8 cellular contexts compared by ENCODE assay signal in the genomic region with DNA sequence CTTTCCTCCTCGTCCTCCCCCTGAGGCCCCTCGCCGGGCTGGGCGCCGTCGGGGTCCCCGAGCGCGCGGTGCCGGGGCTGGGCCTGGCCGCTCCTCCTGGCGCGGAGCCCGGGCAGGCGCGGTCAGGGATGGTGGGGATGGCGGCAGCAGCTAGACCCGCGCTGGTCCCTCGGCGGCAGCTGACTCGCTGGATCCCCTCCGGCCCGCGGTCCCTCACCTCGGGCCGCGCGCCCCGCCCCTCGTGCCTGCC. TPM values are rescaled to one million over a fixed set of nuclear protein-coding genes. Genes with fewer than 3 reads are reported as not detected.
DNase-seq lines count a peak whose midpoint lies in the region; FAIRE-seq and TF ChIP-seq lines count a peak whose summit lies in the region.

A gene with protein sequence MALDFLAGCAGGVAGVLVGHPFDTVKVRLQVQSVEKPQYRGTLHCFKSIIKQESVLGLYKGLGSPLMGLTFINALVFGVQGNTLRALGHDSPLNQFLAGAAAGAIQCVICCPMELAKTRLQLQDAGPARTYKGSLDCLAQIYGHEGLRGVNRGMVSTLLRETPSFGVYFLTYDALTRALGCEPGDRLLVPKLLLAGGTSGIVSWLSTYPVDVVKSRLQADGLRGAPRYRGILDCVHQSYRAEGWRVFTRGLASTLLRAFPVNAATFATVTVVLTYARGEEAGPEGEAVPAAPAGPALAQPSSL (minus strand): TSS at position 189 of the 250 bp plus-strand sequence. CDS start 212 bp downstream, outside the sequence.

- CTCF ChIA-PET in activated naive CD4-positive, alpha-beta T cell treated with anti-CD3 and anti-CD28 coated beads for 36 hours (lab: Charles Lee) = no interaction called here

- H3K4me2 ChIP-seq in mesenchymal stem cell (ENCODE audit: low read length, poor library complexity, severe bottlenecking) = peak within 1 kb of the TSS; percentile 86

- H4K8ac ChIP-seq in mesenchymal stem cell (ENCODE audit: low read length) = peak within 1 kb of the TSS; percentile 82

- TF ChIP-seq CTCF in chondrocyte (IDR thresholded peaks at IDR 0.05) = no peak

- peak within 1 kb of the TSS; percentile 36 for H3K27ac Mint-ChIP-seq in activated naive CD4-positive, alpha-beta T cell treated with anti-CD3 and anti-CD28 coated beads for 36 hours
- H3K27ac Mint-ChIP-seq in chondrocyte (ENCODE audit: unreplicated experiment) = peak within 1 kb of the TSS; percentile 88

- TF ChIP-seq POLR2A in GM12891 (IDR thresholded peaks at IDR 0.05; ENCODE audit: low read depth, low read length) = no peak

- H3K27me3 Mint-ChIP-seq in activated naive CD4-positive, alpha-beta T cell treated with anti-CD3 and anti-CD28 coated beads for 36 hours (ENCODE audit: low read depth) = peaks cover 10% of the 10 kb centered on the region
- no peaks in the 10 kb centered on the region for H3K27me3 Mint-ChIP-seq in chondrocyte (ENCODE audit: low read depth)

- peak within 1 kb of the TSS; percentile 85 to 94 for H3K4me3 ChIP-seq in mesenchymal stem cell (ENCODE audit: insufficient read depth in 1 of 2, low read depth in 1 of 2, low read length in 2 of 2)

- H2BK15ac ChIP-seq in mesenchymal stem cell (ENCODE audit: low read depth, poor library complexity, severe bottlenecking) = peak within 1 kb of the TSS; percentile 78

- intact Hi-C loops in activated naive CD4-positive, alpha-beta T cell treated with anti-CD3 and anti-CD28 coated beads for 36 hours (cut with micrococcal nuclease) = loop anchor here (1.0 to 10.0 kb wide), 2 partner anchors 70 to 339 kb away; partner anchors contain the start of gene WDR25
- intact Hi-C loops in head of caudate nucleus (cut with DNase I) = loop anchor here (5.0 kb wide), 1 partner anchor 64 kb away; no protein-coding TSS in a partner anchor

- peaks cover 38% of the 10 kb centered on the region for H3K4me1 ChIP-seq in mesenchymal stem cell (ENCODE audit: control insufficient read depth, insufficient read depth, low read depth, low read length)

- H3K79me1 ChIP-seq in mesenchymal stem cell (replicated peaks; ENCODE audit: low read length, poor library complexity, severe bottlenecking) = peaks cover 38% of the 10 kb centered on the region

- H3K27ac ChIP-seq in mesenchymal stem cell (ENCODE audit: low read length, poor library complexity, severe bottlenecking) = peak within 1 kb of the TSS; percentile 47

- peaks cover 0 to 6% of the 10 kb centered on the region in 2 experiments for H3K27me3 ChIP-seq in mesenchymal stem cell (ENCODE audit: control insufficient read depth in 1 of 2, insufficient read depth in 1 of 2, low read length in 2 of 2)

- WGBS in mesenchymal stem cell = 0% methylated on average over 16 of the region's 32 CpGs

- peak within 1 kb of the TSS; percentile 92 to 97 for H3K18ac ChIP-seq in mesenchymal stem cell (ENCODE audit: low read depth in 1 of 2, low read length in 2 of 2)

- H3K9ac ChIP-seq in mesenchymal stem cell (ENCODE audit: low read length) = peak within 1 kb of the TSS; percentile 85

- no peak for DNase-seq in activated naive CD4-positive, alpha-beta T cell treated with anti-CD3 and anti-CD28 coated beads for 36 hours
- DNase-seq in activated naive CD4-positive, alpha-beta T cell treated with Interleukin-2 at 50 U/mL for 16 hours = no peak
- DNase-seq in chondrocyte (ENCODE audit: low spot score) = no peak
- no peak for DNase-seq in mesenchymal stem cell
- DNase-seq in ureter (ENCODE audit: low spot score) = no peak
- no peak for DNase-seq in head of caudate nucleus
- DNase-seq in GM12891 (ENCODE audit: insufficient read length, low spot score) = no peak
- DNase-seq in DMS53 treated with DMSO at 0.1 percent for 48 hours (lab: John Stamatoyannopoulos, UW; ENCODE audit: unreplicated experiment) = no peak

- H3K36me3 Mint-ChIP-seq in activated naive CD4-positive, alpha-beta T cell treated with anti-CD3 and anti-CD28 coated beads for 36 hours (ENCODE audit: low read depth) = no peaks in the 10 kb centered on the region
- no peaks in the 10 kb centered on the region for H3K36me3 Mint-ChIP-seq in chondrocyte (ENCODE audit: low read depth)

- peaks cover 11% of the 10 kb centered on the region for H3K4me1 Mint-ChIP-seq in activated naive CD4-positive, alpha-beta T cell treated with anti-CD3 and anti-CD28 coated beads for 36 hours (ENCODE audit: low read depth)
- peaks cover 42% of the 10 kb centered on the region for H3K4me1 Mint-ChIP-seq in chondrocyte (ENCODE audit: low read depth)

- H3K36me3 ChIP-seq in mesenchymal stem cell (ENCODE audit: control insufficient read depth in 1 of 2, insufficient read depth in 2 of 2, low read depth in 1 of 2, low read length in 2 of 2) = peaks cover 0 to 18% of the 10 kb centered on the region in 2 experiments

- H3K23ac ChIP-seq in mesenchymal stem cell (ENCODE audit: low read length in 2 of 2) = peak within 1 kb of the TSS; percentile 65 to 94

- no peak within 1 kb of the TSS for H2AK5ac ChIP-seq in mesenchymal stem cell (ENCODE audit: low read length, severe bottlenecking)

- H3K4me3 Mint-ChIP-seq in activated naive CD4-positive, alpha-beta T cell treated with anti-CD3 and anti-CD28 coated beads for 36 hours = peak within 1 kb of the TSS; percentile 68
- H3K4me3 Mint-ChIP-seq in chondrocyte (ENCODE audit: unreplicated experiment) = peak within 1 kb of the TSS; percentile 80

- FAIRE-seq in GM12891 (lab: Jason Lieb, UNC) = no peak

- no peaks in the 10 kb centered on the region for H3K9me3 ChIP-seq in mesenchymal stem cell (ENCODE audit: control insufficient read depth, low read length)

- peak within 1 kb of the TSS; percentile 83 for H4K91ac ChIP-seq in mesenchymal stem cell (ENCODE audit: low read length)

- peak within 1 kb of the TSS; percentile 68 for H2BK5ac ChIP-seq in mesenchymal stem cell (ENCODE audit: low read depth, low read length, poor library complexity, severe bottlenecking)

- peak within 1 kb of the TSS in 1 of 2 experiments; percentile 94 for H3K14ac ChIP-seq in mesenchymal stem cell (ENCODE audit: low read length in 2 of 2)

- peak within 1 kb of the TSS; percentile 57 to 63 for H2BK12ac ChIP-seq in mesenchymal stem cell (ENCODE audit: low read length in 2 of 2)

- H3K4ac ChIP-seq in mesenchymal stem cell (ENCODE audit: low read depth in 1 of 2, low read length in 2 of 2) = peak within 1 kb of the TSS; percentile 88 to 92

- peak within 1 kb of the TSS; percentile 84 for H2BK120ac ChIP-seq in mesenchymal stem cell (ENCODE audit: low read depth, low read length)

- H3K9me3 Mint-ChIP-seq in activated naive CD4-positive, alpha-beta T cell treated with anti-CD3 and anti-CD28 coated beads for 36 hours = no peaks in the 10 kb centered on the region
- no peaks in the 10 kb centered on the region for H3K9me3 Mint-ChIP-seq in chondrocyte (ENCODE audit: low read depth)

- H2AFZ ChIP-seq in mesenchymal stem cell (ENCODE audit: low read depth, low read length) = peak within 1 kb of the TSS; percentile 84

TF ChIP-seq in GM12891, 5 proteins besides CTCF, POLR2A, EP300 and RAD21:
- TF ChIP-seq TAF1 (IDR thresholded peaks at IDR 0.05; ENCODE audit: low read depth, low read length) = no peak
- no peak for TF ChIP-seq POLR2AphosphoS5 (IDR thresholded peaks at IDR 0.05; ENCODE audit: low read depth, low read length)
- no peak for TF ChIP-seq PAX5 (IDR thresholded peaks at IDR 0.05; ENCODE audit: insufficient read depth, low read length, severe bottlenecking)
- TF ChIP-seq POU2F2 (IDR thresholded peaks at IDR 0.05; ENCODE audit: low read depth, low read length) = no peak
- TF ChIP-seq SPI1 (IDR thresholded peaks at IDR 0.05; ENCODE audit: low read depth, low read length) = no peak

RNA-seq across cellular contexts. Expression of the gene that starts here (rescaled TPM):
- 1 to 10 TPM; 8.9 to 9.8 TPM for total RNA-seq in activated naive CD4-positive, alpha-beta T cell treated with anti-CD3 and anti-CD28 coated beads for 36 hours
- total RNA-seq in chondrocyte (22.2 to 29.3 TPM (median 26.6 TPM) in 3 replicates), ureter (58.4 TPM)
- polyA plus RNA-seq in mesenchymal stem cell (2013, experiment 1 of 2) = 16.0 TPM
- polyA plus RNA-seq in mesenchymal stem cell (2013, experiment 2 of 2) = 16.1 TPM
- polyA plus RNA-seq in GM12891 (2012; ENCODE audit: low read depth, missing spikeins) = 3.8 TPM
